In the genomic region with DNA sequence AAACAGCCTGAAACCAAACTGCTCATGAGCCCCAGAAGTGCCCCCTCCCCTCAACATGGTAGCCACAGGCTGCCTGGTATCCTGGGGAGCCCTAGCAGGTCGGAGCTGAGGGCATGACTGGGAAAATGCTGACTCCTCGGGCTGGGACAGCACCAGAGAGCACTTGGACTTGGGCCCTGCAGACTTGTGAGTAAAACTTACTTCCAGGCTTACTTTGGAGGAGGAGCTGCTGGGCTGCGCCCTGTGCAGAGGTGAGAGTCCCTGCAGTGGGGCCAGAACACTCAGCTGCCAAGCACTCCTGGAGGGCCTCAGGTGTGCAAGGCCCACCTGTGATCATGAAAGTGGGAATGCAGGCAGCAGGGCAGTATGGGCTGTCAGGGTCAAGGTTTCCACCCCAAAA, we compare ENCODE assay signal across 23 cellular contexts.
"Had no signal": no experiment of that assay in that cellular context is flagged by ENCODE, and none has a peak within 500 bp of the region (broad histone marks: within the 10 kb centered on the region; RNA-seq: fewer than 3 reads in every experiment).

No MANE protein-coding gene starts in this region.

- H3K4me3 ChIP-seq: coronary artery, dorsolateral prefrontal cortex, gastroesophageal sphincter, neural progenitor cell, right atrium auricular region, thoracic aorta had no signal

- H3K4me1 ChIP-seq: neural progenitor cell, parathyroid adenoma had no signal

- H3K27ac ChIP-seq: dorsolateral prefrontal cortex, gastroesophageal sphincter, neural progenitor cell, parathyroid adenoma, right atrium auricular region had no signal

- DNase-seq: activated CD4-positive, alpha-beta memory T cell treated with anti-CD3 and anti-CD28 coated beads for 36 hours; activated CD4-positive, alpha-beta T cell treated with anti-CD3 and anti-CD28 coated beads, Interleukin-2, amount 10 ng/mL, durations not matched to agents 24 days and 14 days; activated CD4-positive, CD25-positive, alpha-beta regulatory T cell treated with anti-CD3 and anti-CD28 coated beads, Interleukin-2, amount 50 U/mL, for 72 hours; activated CD8-positive, alpha-beta memory T cell treated with anti-CD3 and anti-CD28 coated beads, Interleukin-2, amount 50 U/mL, for 48 hours; activated gamma-delta T cell; activated naive CD4-positive, alpha-beta T cell treated with anti-CD3 and anti-CD28 coated beads, Interleukin-2, amount 10 ng/mL, durations not matched to agents 7 days and 5 days; activated naive CD8-positive, alpha-beta T cell treated with anti-CD3 and anti-CD28 coated beads, Interleukin-2, amount 10 ng/mL, durations not matched to agents 7 days and 5 days; activated T-cell treated with anti-CD3 and anti-CD28 coated beads, Interleukin-2, amount 50 U/mL, for 24 hours; dorsolateral prefrontal cortex; effector memory CD4-positive, alpha-beta T cell; erythroblast; left ventricle myocardium superior; natural killer cell; occipital lobe; stimulated activated CD4-positive, alpha-beta T cell treated with anti-CD3 and anti-CD28 coated beads, Interleukin-2, amount 100 ng/mL, for 48 hours; stimulated activated naive CD8-positive, alpha-beta T cell treated with anti-CD3 and anti-CD28 coated beads, Interleukin-15, Interleukin-2, amounts not matched to agents 100 U/mL and 50 U/mL, for 24 hours; T-helper 2 cell had no signal

- H3K36me3 Mint-ChIP-seq: activated CD4-positive, alpha-beta memory T cell treated with anti-CD3 and anti-CD28 coated beads for 36 hours; activated naive CD4-positive, alpha-beta T cell treated with anti-CD3 and anti-CD28 coated beads, Interleukin-2, amount 10 ng/mL, durations not matched to agents 7 days and 5 days; activated naive CD8-positive, alpha-beta T cell treated with anti-CD3 and anti-CD28 coated beads, Interleukin-2, amount 10 ng/mL, durations not matched to agents 7 days and 5 days; natural killer cell had no signal

- H3K27me3 Mint-ChIP-seq: activated CD4-positive, alpha-beta memory T cell treated with anti-CD3 and anti-CD28 coated beads for 36 hours; activated CD4-positive, alpha-beta T cell treated with anti-CD3 and anti-CD28 coated beads, Interleukin-2, amount 10 ng/mL, durations not matched to agents 24 days and 14 days; activated naive CD8-positive, alpha-beta T cell treated with anti-CD3 and anti-CD28 coated beads, Interleukin-2, amount 10 ng/mL, durations not matched to agents 7 days and 5 days; activated T-cell treated with anti-CD3 and anti-CD28 coated beads, Interleukin-2, amount 50 U/mL, for 24 hours had no signal

- H3K4me1 Mint-ChIP-seq: activated CD4-positive, alpha-beta T cell treated with anti-CD3 and anti-CD28 coated beads, Interleukin-2, amount 10 ng/mL, durations not matched to agents 24 days and 14 days; activated naive CD4-positive, alpha-beta T cell treated with anti-CD3 and anti-CD28 coated beads, Interleukin-2, amount 10 ng/mL, durations not matched to agents 7 days and 5 days; activated naive CD8-positive, alpha-beta T cell treated with anti-CD3 and anti-CD28 coated beads, Interleukin-2, amount 10 ng/mL, durations not matched to agents 7 days and 5 days; natural killer cell had no signal

- H3K9ac ChIP-seq: neural progenitor cell, parathyroid adenoma had no signal

- H3K36me3 ChIP-seq: neural progenitor cell, right atrium auricular region had no signal

- H3K27me3 ChIP-seq: dorsolateral prefrontal cortex, gastroesophageal sphincter, neural progenitor cell, right atrium auricular region had no signal

- H3K9me3 ChIP-seq: gastroesophageal sphincter, right atrium auricular region, thoracic aorta had no signal

- H3K27ac Mint-ChIP-seq: activated CD4-positive, alpha-beta memory T cell treated with anti-CD3 and anti-CD28 coated beads for 36 hours; activated CD4-positive, alpha-beta T cell treated with anti-CD3 and anti-CD28 coated beads, Interleukin-2, amount 10 ng/mL, durations not matched to agents 24 days and 14 days; activated naive CD4-positive, alpha-beta T cell treated with anti-CD3 and anti-CD28 coated beads, Interleukin-2, amount 10 ng/mL, durations not matched to agents 7 days and 5 days; activated naive CD8-positive, alpha-beta T cell treated with anti-CD3 and anti-CD28 coated beads, Interleukin-2, amount 10 ng/mL, durations not matched to agents 7 days and 5 days; activated T-cell treated with anti-CD3 and anti-CD28 coated beads, Interleukin-2, amount 50 U/mL, for 24 hours; natural killer cell; neural progenitor cell had no signal

- H3K4me3 Mint-ChIP-seq: activated CD4-positive, alpha-beta memory T cell treated with anti-CD3 and anti-CD28 coated beads for 36 hours; activated CD4-positive, alpha-beta T cell treated with anti-CD3 and anti-CD28 coated beads, Interleukin-2, amount 10 ng/mL, durations not matched to agents 24 days and 14 days; activated naive CD4-positive, alpha-beta T cell treated with anti-CD3 and anti-CD28 coated beads, Interleukin-2, amount 10 ng/mL, durations not matched to agents 7 days and 5 days; activated naive CD8-positive, alpha-beta T cell treated with anti-CD3 and anti-CD28 coated beads, Interleukin-2, amount 10 ng/mL, durations not matched to agents 7 days and 5 days; activated T-cell treated with anti-CD3 and anti-CD28 coated beads, Interleukin-2, amount 50 U/mL, for 24 hours; natural killer cell; neural progenitor cell had no signal

- H3K9me3 Mint-ChIP-seq: activated CD4-positive, alpha-beta memory T cell treated with anti-CD3 and anti-CD28 coated beads for 36 hours; activated CD4-positive, alpha-beta T cell treated with anti-CD3 and anti-CD28 coated beads, Interleukin-2, amount 10 ng/mL, durations not matched to agents 24 days and 14 days; activated naive CD4-positive, alpha-beta T cell treated with anti-CD3 and anti-CD28 coated beads, Interleukin-2, amount 10 ng/mL, durations not matched to agents 7 days and 5 days; activated naive CD8-positive, alpha-beta T cell treated with anti-CD3 and anti-CD28 coated beads, Interleukin-2, amount 10 ng/mL, durations not matched to agents 7 days and 5 days; activated T-cell treated with anti-CD3 and anti-CD28 coated beads, Interleukin-2, amount 50 U/mL, for 24 hours; natural killer cell; neural progenitor cell had no signal

- ATAC-seq: gastroesophageal sphincter; stimulated activated naive CD8-positive, alpha-beta T cell treated with anti-CD3 and anti-CD28 coated beads, Interleukin-15, Interleukin-2, amounts not matched to agents 100 U/mL and 50 U/mL, for 24 hours had no signal
